In genomic region chr7:74101061-74101681, GRCh38 we compare ENCODE assay signal across 8 cellular contexts. TPM values are rescaled to one million over a fixed set of nuclear protein-coding genes. Genes with fewer than 3 reads are reported as not detected.
DNase-seq lines count a peak whose midpoint lies in the region; ATAC-seq, FAIRE-seq and TF ChIP-seq lines count a peak whose summit lies in the region.

No MANE protein-coding gene starts in this region.

- H3K27me3 ChIP-seq in mesenchymal stem cell (ENCODE audit: control insufficient read depth in 1 of 2, insufficient read depth in 1 of 2, low read length in 2 of 2), result no peaks in the 10 kb centered on the region

- no peak for TF ChIP-seq CTCF in mesothelial cell of epicardium (IDR thresholded peaks at IDR 0.05; ENCODE audit: unreplicated experiment)

- ATAC-seq in GM18505 (IDR thresholded peaks at IDR 0.05; ENCODE audit: unreplicated experiment) (peak; percentile 74), GM21786 (IDR thresholded peaks at IDR 0.05; ENCODE audit: unreplicated experiment) (peak; percentile 94)

- no peak overlapping the region for H2BK15ac ChIP-seq in mesenchymal stem cell (ENCODE audit: low read depth, poor library complexity, severe bottlenecking)

- H3K14ac ChIP-seq in mesenchymal stem cell (ENCODE audit: low read length in 2 of 2), result no peak overlapping the region

- no peak overlapping the region for H3K4me2 ChIP-seq in mesenchymal stem cell (ENCODE audit: low read length, poor library complexity, severe bottlenecking)

- peaks cover 29% of the 10 kb centered on the region for H3K4me1 ChIP-seq in mesenchymal stem cell (ENCODE audit: control insufficient read depth, insufficient read depth, low read depth, low read length)

- peaks cover 5% of the 10 kb centered on the region for H3K9me3 Mint-ChIP-seq in mesothelial cell of epicardium

- H3K27ac Mint-ChIP-seq in mesothelial cell of epicardium, result no peak overlapping the region

- H3K36me3 ChIP-seq in mesenchymal stem cell (ENCODE audit: control insufficient read depth in 1 of 2, insufficient read depth in 2 of 2, low read depth in 1 of 2, low read length in 2 of 2), result peaks cover 43 to 74% of the 10 kb centered on the region in 2 experiments

- no peak for TF ChIP-seq POLR2A in GM18505 (IDR thresholded peaks at IDR 0.05; ENCODE audit: borderline replicate concordance, extremely low read depth, insufficient read depth, insufficient read length)
- TF ChIP-seq POLR2A in H54 (IDR thresholded peaks at IDR 0.05; ENCODE audit: low read depth, low read length), result no peak

- no peak overlapping the region for H2BK5ac ChIP-seq in mesenchymal stem cell (ENCODE audit: low read depth, low read length, poor library complexity, severe bottlenecking)

- H3K79me1 ChIP-seq in mesenchymal stem cell (replicated peaks; ENCODE audit: low read length, poor library complexity, severe bottlenecking), result peaks cover 18% of the 10 kb centered on the region

- H3K4me3 ChIP-seq in mesenchymal stem cell (ENCODE audit: insufficient read depth in 1 of 2, low read depth in 1 of 2, low read length in 2 of 2), result no peak overlapping the region

- no peak overlapping the region for H3K23ac ChIP-seq in mesenchymal stem cell (ENCODE audit: low read length in 2 of 2)

- H3K9ac ChIP-seq in mesenchymal stem cell (ENCODE audit: low read length), result peak overlapping the region; percentile 48

- H2AFZ ChIP-seq in mesenchymal stem cell (ENCODE audit: low read depth, low read length), result no peak overlapping the region

- H3K18ac ChIP-seq in mesenchymal stem cell (ENCODE audit: low read depth in 1 of 2, low read length in 2 of 2), result no peak overlapping the region

- no peak for FAIRE-seq in H54 (lab: Jason Lieb, UNC)

- no peak overlapping the region for H3K4me3 Mint-ChIP-seq in mesothelial cell of epicardium

- no peak overlapping the region for H2BK120ac ChIP-seq in mesenchymal stem cell (ENCODE audit: low read depth, low read length)

- DNase-seq in MV-4-11 (lab: John Stamatoyannopoulos, UW), result peak; percentile 13
- DNase-seq in mesenchymal stem cell, result no peak
- DNase-seq in LoVo (ENCODE audit: low spot score), result no peak
- DNase-seq in H54 (ENCODE audit: insufficient read length, low spot score), result no peak
- no peak for DNase-seq in substantia nigra (lab: John Stamatoyannopoulos, UW)
- no peak for DNase-seq in mesothelial cell of epicardium (ENCODE audit: low spot score in 2 of 2, unreplicated experiment in 2 of 2)

- no peak overlapping the region for H3K4ac ChIP-seq in mesenchymal stem cell (ENCODE audit: low read depth in 1 of 2, low read length in 2 of 2)

- H4K91ac ChIP-seq in mesenchymal stem cell (ENCODE audit: low read length), result no peak overlapping the region

- H3K9me3 ChIP-seq in mesenchymal stem cell (ENCODE audit: control insufficient read depth, low read length), result peaks cover 13% of the 10 kb centered on the region

- 83% methylated on average over 7 of the region's 8 CpGs for WGBS in mesenchymal stem cell

- H3K27ac ChIP-seq in mesenchymal stem cell (ENCODE audit: low read length, poor library complexity, severe bottlenecking) (peak overlapping the region; percentile 70), substantia nigra (ENCODE audit: low read depth, low read length, poor library complexity, severe bottlenecking) (no peak overlapping the region)

- peaks cover 2% of the 10 kb centered on the region for H3K4me1 Mint-ChIP-seq in mesothelial cell of epicardium

- H2BK12ac ChIP-seq in mesenchymal stem cell (ENCODE audit: low read length in 2 of 2), result no peak overlapping the region

- no peaks in the 10 kb centered on the region for H3K27me3 Mint-ChIP-seq in mesothelial cell of epicardium (ENCODE audit: low read depth)

- no peak overlapping the region for H4K8ac ChIP-seq in mesenchymal stem cell (ENCODE audit: low read length)

- no peak overlapping the region for H2AK5ac ChIP-seq in mesenchymal stem cell (ENCODE audit: low read length, severe bottlenecking)

- peaks cover 42% of the 10 kb centered on the region for H3K36me3 Mint-ChIP-seq in mesothelial cell of epicardium

RNA-seq across cellular contexts. Expression of gene LIMK1, which starts 17.6 kb away (rescaled TPM):
- polyA plus RNA-seq in mesenchymal stem cell (2013, experiment 1 of 2), result 54.8 TPM
- polyA plus RNA-seq in mesenchymal stem cell (2013, experiment 2 of 2), result 54.9 TPM
- 54.6 to 56.0 TPM (median 54.9 TPM) in 3 replicates for total RNA-seq in mesothelial cell of epicardium
